ENCODE assay signal across 8 cellular contexts in genomic region chr17:38705523-38705802, GRCh38. TPM values are rescaled to one million over a fixed set of nuclear protein-coding genes. Genes with fewer than 3 reads are reported as not detected.
DNase-seq lines count a peak whose midpoint lies in the region; ATAC-seq and TF ChIP-seq lines count a peak whose summit lies in the region.

No MANE protein-coding gene starts in this region.

- in situ Hi-C loops in GM13977 (cut with MboI; ENCODE audit: low pct_unique_long_range_greater_than_20kb, low sequenced_read_pairs, unreplicated experiment) = no loop called here

- peaks cover 9% of the 10 kb centered on the region for H3K4me1 ChIP-seq in fibroblast of lung (ENCODE audit: control insufficient read depth, extremely low read depth, insufficient read depth, low read length)

- H2AFZ ChIP-seq in fibroblast of lung (ENCODE audit: low read length) = no peak overlapping the region

- TF ChIP-seq CTCF in GM13977 (IDR thresholded peaks at IDR 0.05; ENCODE audit: extremely low read depth, insufficient read depth, missing control alignments) = no peak
- no peak for TF ChIP-seq CTCF in fibroblast of lung (conservative IDR thresholded peaks at IDR 0.05 in 1 of 2, IDR thresholded peaks at IDR 0.05 in 1 of 2; ENCODE audit: low read depth in 1 of 2, low read length in 2 of 2)

- no peak overlapping the region for H3K4me2 ChIP-seq in fibroblast of lung (ENCODE audit: extremely low read depth, insufficient read depth, low read length)

- H3K79me2 ChIP-seq in fibroblast of lung (ENCODE audit: control insufficient read depth, insufficient read depth, low read length) = peaks cover 2% of the 10 kb centered on the region

- peak; percentile 17; the same call in 2 of the 3 replicates for ATAC-seq in SK-N-SH treated with all-trans-retinoic acid at 6 μM for 48 hours
- no peak for ATAC-seq in GM21619 (IDR thresholded peaks at IDR 0.05; ENCODE audit: unreplicated experiment)
- ATAC-seq in GM21390 (IDR thresholded peaks at IDR 0.05; ENCODE audit: unreplicated experiment) = no peak
- ATAC-seq in GM21717 (IDR thresholded peaks at IDR 0.05; ENCODE audit: unreplicated experiment) = no peak

- no peak overlapping the region for H3K27ac ChIP-seq in fibroblast of lung (ENCODE audit: insufficient read depth, low read length)

- no peaks in the 10 kb centered on the region for H3K9me3 ChIP-seq in fibroblast of lung (ENCODE audit: control insufficient read depth, insufficient read depth, low read depth, low read length)

- no peaks in the 10 kb centered on the region for H3K27me3 ChIP-seq in fibroblast of lung (ENCODE audit: control insufficient read depth, insufficient read depth, low read length)

- no peak overlapping the region for H3K9ac ChIP-seq in fibroblast of lung (ENCODE audit: insufficient read depth, low read length)

- H3K4me3 ChIP-seq in fibroblast of lung (replicated peaks in 1 of 4; ENCODE audit: control extremely low read depth in 1 of 4, insufficient read depth in 1 of 4, low read depth in 3 of 4, low read length in 4 of 4) (peak overlapping the region in 3 of 4 experiments; percentile 34 to 81 (median 73)), skeletal muscle cell (ENCODE audit: low read depth, low read length) (peak overlapping the region; percentile 90)

- DNase-seq in GM13977 (ENCODE audit: low spot score) (peak; percentile 72), fibroblast of lung (ENCODE audit: low read depth in 2 of 2) (no peak), skeletal muscle cell (ENCODE audit: low read depth) (no peak), UCSD-AML1 (lab: John Stamatoyannopoulos, UW; ENCODE audit: unreplicated experiment) (no peak)

- H4K20me1 ChIP-seq in fibroblast of lung (ENCODE audit: control insufficient read depth, extremely low read depth, insufficient read depth, low read length) = no peaks in the 10 kb centered on the region

- H3K36me3 ChIP-seq in fibroblast of lung (ENCODE audit: control insufficient read depth, insufficient read depth, low read length) = peaks cover 2% of the 10 kb centered on the region

TF ChIP-seq in SK-N-SH treated with all-trans-retinoic acid at 6 μM for 48 hours, 23 proteins besides CTCF, POLR2A, EP300 and RAD21:
- TF ChIP-seq TSHZ2 (CRISPR knock-in tag; IDR thresholded peaks at IDR 0.05) = no peak
- TF ChIP-seq TCF4 (CRISPR knock-in tag; IDR thresholded peaks at IDR 0.05; ENCODE audit: borderline replicate concordance) = no peak
- no peak for TF ChIP-seq BACH2 (CRISPR knock-in tag; IDR thresholded peaks at IDR 0.05; ENCODE audit: borderline replicate concordance)
- no peak for TF ChIP-seq ESRRG (CRISPR knock-in tag; IDR thresholded peaks at IDR 0.05)
- TF ChIP-seq POU6F1 (CRISPR knock-in tag; IDR thresholded peaks at IDR 0.05; ENCODE audit: borderline replicate concordance, low read depth) = no peak
- TF ChIP-seq ARNTL (CRISPR knock-in tag; IDR thresholded peaks at IDR 0.05; ENCODE audit: borderline replicate concordance, low read depth) = no peak
- no peak for TF ChIP-seq SNAI2 (CRISPR knock-in tag; IDR thresholded peaks at IDR 0.05)
- no peak for TF ChIP-seq RARB (CRISPR knock-in tag; IDR thresholded peaks at IDR 0.05)
- TF ChIP-seq ZFP3 (CRISPR knock-in tag; IDR thresholded peaks at IDR 0.05) = no peak

RNA-seq across cellular contexts. Expression of gene MLLT6, which starts 0.4 kb away (rescaled TPM):
- total RNA-seq in fibroblast of lung = 17.7 and 20.0 TPM in 2 replicates
- 14.3 and 15.4 TPM in 2 replicates for polyA plus RNA-seq in fibroblast of lung
- polyA plus RNA-seq in fibroblast of lung (2012) = 14.2 and 18.2 TPM in 2 replicates
- polyA minus RNA-seq in fibroblast of lung (ENCODE audit: low replicate concordance) = 17.6 and 34.5 TPM in 2 replicates

RNA-seq across cellular contexts. Expression of gene CISD3, which starts 24.7 kb away (rescaled TPM):
- total RNA-seq in fibroblast of lung = 4.0 and 4.4 TPM in 2 replicates
- 5.7 and 7.6 TPM in 2 replicates for polyA plus RNA-seq in fibroblast of lung
- polyA plus RNA-seq in fibroblast of lung (2012) = 26.6 and 36.9 TPM in 2 replicates
- 14.4 and 14.9 TPM in 2 replicates for polyA minus RNA-seq in fibroblast of lung (ENCODE audit: low replicate concordance)

RNA-seq across cellular contexts. Expression of gene EPOP, which starts 30.7 kb away (rescaled TPM):
- 0.26 and 0.33 TPM in 2 replicates for total RNA-seq in fibroblast of lung
- 0.14 and 0.24 TPM in 2 replicates for polyA plus RNA-seq in fibroblast of lung
- 0.44 and 0.48 TPM in 2 replicates for polyA plus RNA-seq in fibroblast of lung (2012)
- polyA minus RNA-seq in fibroblast of lung (ENCODE audit: low replicate concordance) = 0.30 and 0.90 TPM in 2 replicates

RNA-seq across cellular contexts. Expression of gene PCGF2, which starts 42.7 kb away (rescaled TPM):
- total RNA-seq in fibroblast of lung = 2.3 and 4.0 TPM in 2 replicates
- polyA plus RNA-seq in fibroblast of lung = 8.0 and 10.5 TPM in 2 replicates
- polyA plus RNA-seq in fibroblast of lung (2012) = 35.7 and 39.0 TPM in 2 replicates
- 34.4 and 47.9 TPM in 2 replicates for polyA minus RNA-seq in fibroblast of lung (ENCODE audit: low replicate concordance)

RNA-seq across cellular contexts. Expression of gene PSMB3, which starts 47.1 kb away (rescaled TPM):
- total RNA-seq in fibroblast of lung = 215 and 299 TPM in 2 replicates
- 210 and 334 TPM in 2 replicates for polyA plus RNA-seq in fibroblast of lung
- polyA plus RNA-seq in fibroblast of lung (2012) = 196 and 333 TPM in 2 replicates
- 291 and 439 TPM in 2 replicates for polyA minus RNA-seq in fibroblast of lung (ENCODE audit: low replicate concordance)
